In the genomic region with DNA sequence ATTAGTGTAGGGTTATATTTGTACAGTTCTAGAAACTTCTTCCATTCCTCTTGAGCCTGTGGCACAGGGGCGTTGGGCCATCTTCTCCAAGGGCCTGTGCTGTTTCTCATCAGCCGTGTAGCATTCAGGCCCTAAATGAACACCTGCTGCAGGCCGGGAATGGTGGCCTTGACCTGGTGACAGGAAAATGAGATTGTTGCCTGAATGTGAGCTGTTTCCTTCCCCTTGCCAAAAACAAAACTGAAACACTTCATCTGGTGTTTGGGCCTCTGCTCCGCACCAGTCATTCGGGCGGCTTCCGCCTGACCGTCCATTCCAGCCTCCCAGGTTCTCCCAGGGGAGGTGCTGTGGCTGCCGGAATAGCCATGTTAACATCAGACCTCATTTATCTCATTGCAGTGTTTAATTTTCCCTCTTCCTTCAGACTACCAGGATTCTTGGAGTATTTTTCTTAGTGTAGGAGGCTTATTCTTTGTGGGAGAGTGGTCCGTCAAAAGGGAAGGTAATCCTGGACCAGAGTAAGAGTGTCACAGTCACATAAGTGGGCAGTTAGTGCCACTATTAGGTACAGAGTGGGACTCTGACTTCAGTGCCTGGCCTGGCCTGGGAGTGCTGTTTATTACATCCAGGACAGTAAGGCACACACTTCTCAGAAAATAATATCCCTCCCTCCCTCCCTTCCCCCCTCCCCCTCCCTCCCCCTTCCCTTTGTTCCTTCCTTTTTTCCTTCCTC, we compare ENCODE assay signal across 9 cellular contexts.
A peak's percentile ranks its signal among the peaks of the same experiment; 100 is the strongest.
DNase-seq lines count a peak whose midpoint lies in the region; ATAC-seq and TF ChIP-seq lines count a peak whose summit lies in the region.
"Had no signal": no experiment of that assay in that cellular context is flagged by ENCODE, and none has a peak within 500 bp of the region (broad histone marks: within the 10 kb centered on the region; RNA-seq: fewer than 3 reads in every experiment).

No MANE protein-coding gene starts in this region.

- H3K27ac Mint-ChIP-seq in stimulated activated naive B cell treated with anti-CD40 and anti-IgM and Interleukin-4, amounts not matched to agents 10 μg/mL and 1 μg/mL and 100 μg/mL, for 72 hours, result peak overlapping the region; percentile 94

- no peaks in the 10 kb centered on the region for H3K27me3 Mint-ChIP-seq in stimulated activated naive B cell treated with anti-CD40 and anti-IgM and Interleukin-4, amounts not matched to agents 10 μg/mL and 1 μg/mL and 100 μg/mL, for 72 hours

- H3K36me3 Mint-ChIP-seq in stimulated activated naive B cell treated with anti-CD40 and anti-IgM and Interleukin-4, amounts not matched to agents 10 μg/mL and 1 μg/mL and 100 μg/mL, for 72 hours, result peaks cover 26 to 35% of the 10 kb centered on the region in 2 donors

- H3K4me1 Mint-ChIP-seq in stimulated activated naive B cell treated with anti-CD40 and anti-IgM and Interleukin-4, amounts not matched to agents 10 μg/mL and 1 μg/mL and 100 μg/mL, for 72 hours, result peaks cover 15 to 25% of the 10 kb centered on the region in 2 donors

- H3K4me3 Mint-ChIP-seq in stimulated activated naive B cell treated with anti-CD40 and anti-IgM and Interleukin-4, amounts not matched to agents 10 μg/mL and 1 μg/mL and 100 μg/mL, for 72 hours, result peak overlapping the region; percentile 78 to 84

- no peaks in the 10 kb centered on the region for H3K9me3 Mint-ChIP-seq in stimulated activated naive B cell treated with anti-CD40 and anti-IgM and Interleukin-4, amounts not matched to agents 10 μg/mL and 1 μg/mL and 100 μg/mL, for 72 hours

- ATAC-seq in GM19324 (IDR thresholded peaks at IDR 0.05; ENCODE audit: low FRiP score, unreplicated experiment) (peak; percentile 78), HG03066 (IDR thresholded peaks at IDR 0.05; ENCODE audit: low read depth, unreplicated experiment) (peak; percentile 88), HG02588 (IDR thresholded peaks at IDR 0.05; ENCODE audit: unreplicated experiment) (no peak)
- peak; percentile 96 to 98 for ATAC-seq in stimulated activated naive B cell treated with anti-CD40 and anti-IgM and Interleukin-4, amounts not matched to agents 10 μg/mL and 1 μg/mL and 100 μg/mL, for 72 hours (replicated peaks)

- TF ChIP-seq CTCF in fibroblast of pulmonary artery (IDR thresholded peaks at IDR 0.05; ENCODE audit: low read length, missing control alignments), result no peak

- no peak overlapping the region for H3K4me3 ChIP-seq in fibroblast of pulmonary artery (replicated peaks; ENCODE audit: low read depth, low read length)
- H3K4me3 ChIP-seq: suprapubic skin had no signal

- DNase-seq in fibroblast of pulmonary artery (ENCODE audit: low read depth) (peak; percentile 8), COR-L47 (lab: John Stamatoyannopoulos, UW) (no peak), islet precursor cell (no peak), RKO (ENCODE audit: low spot score) (no peak)
- peak; percentile 53 for DNase-seq in stimulated activated naive B cell treated with anti-CD40 and anti-IgM and Interleukin-4, amounts not matched to agents 10 μg/mL and 1 μg/mL and 100 μg/mL, for 72 hours

Comparison
In these comparisons a context has a peak if more than half of its experiments do, and no peak if none do; other contexts are left out.
1. DNase-seq: peak in fibroblast of pulmonary artery (single experiment) and stimulated activated naive B cell treated with anti-CD40 and anti-IgM and Interleukin-4, amounts not matched to agents 10 μg/mL and 1 μg/mL and 100 μg/mL, for 72 hours (single experiment); none in COR-L47 (single experiment), islet precursor cell (single experiment) and RKO (single experiment).